Comparison of ENCODE assay signal across 2 cellular contexts in the genomic region with DNA sequence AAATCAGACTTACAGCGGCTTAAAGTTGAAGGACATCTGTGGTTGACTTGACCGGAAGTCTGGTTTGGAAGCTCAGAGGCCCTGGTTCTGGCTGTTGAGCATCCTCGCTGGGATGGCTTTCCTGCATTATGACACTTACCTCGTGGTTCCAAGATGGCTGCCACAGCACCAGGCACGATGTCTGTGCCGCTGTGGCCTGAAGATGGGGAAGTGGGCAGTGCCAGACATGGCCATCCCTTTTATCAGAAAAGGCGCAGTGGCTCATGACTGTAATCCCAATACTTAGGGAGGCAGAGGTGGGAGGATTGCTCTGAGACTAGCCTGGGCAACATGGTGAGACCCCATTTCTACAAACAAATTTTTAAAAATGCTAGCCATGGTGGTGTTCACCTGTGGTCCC.
TF ChIP-seq lines count a peak whose summit lies in the region.

No MANE protein-coding gene starts in this region.

TF ChIP-seq in GM12878, 131 proteins besides CTCF, POLR2A, EP300 and RAD21:
- TF ChIP-seq, protein P1, sequence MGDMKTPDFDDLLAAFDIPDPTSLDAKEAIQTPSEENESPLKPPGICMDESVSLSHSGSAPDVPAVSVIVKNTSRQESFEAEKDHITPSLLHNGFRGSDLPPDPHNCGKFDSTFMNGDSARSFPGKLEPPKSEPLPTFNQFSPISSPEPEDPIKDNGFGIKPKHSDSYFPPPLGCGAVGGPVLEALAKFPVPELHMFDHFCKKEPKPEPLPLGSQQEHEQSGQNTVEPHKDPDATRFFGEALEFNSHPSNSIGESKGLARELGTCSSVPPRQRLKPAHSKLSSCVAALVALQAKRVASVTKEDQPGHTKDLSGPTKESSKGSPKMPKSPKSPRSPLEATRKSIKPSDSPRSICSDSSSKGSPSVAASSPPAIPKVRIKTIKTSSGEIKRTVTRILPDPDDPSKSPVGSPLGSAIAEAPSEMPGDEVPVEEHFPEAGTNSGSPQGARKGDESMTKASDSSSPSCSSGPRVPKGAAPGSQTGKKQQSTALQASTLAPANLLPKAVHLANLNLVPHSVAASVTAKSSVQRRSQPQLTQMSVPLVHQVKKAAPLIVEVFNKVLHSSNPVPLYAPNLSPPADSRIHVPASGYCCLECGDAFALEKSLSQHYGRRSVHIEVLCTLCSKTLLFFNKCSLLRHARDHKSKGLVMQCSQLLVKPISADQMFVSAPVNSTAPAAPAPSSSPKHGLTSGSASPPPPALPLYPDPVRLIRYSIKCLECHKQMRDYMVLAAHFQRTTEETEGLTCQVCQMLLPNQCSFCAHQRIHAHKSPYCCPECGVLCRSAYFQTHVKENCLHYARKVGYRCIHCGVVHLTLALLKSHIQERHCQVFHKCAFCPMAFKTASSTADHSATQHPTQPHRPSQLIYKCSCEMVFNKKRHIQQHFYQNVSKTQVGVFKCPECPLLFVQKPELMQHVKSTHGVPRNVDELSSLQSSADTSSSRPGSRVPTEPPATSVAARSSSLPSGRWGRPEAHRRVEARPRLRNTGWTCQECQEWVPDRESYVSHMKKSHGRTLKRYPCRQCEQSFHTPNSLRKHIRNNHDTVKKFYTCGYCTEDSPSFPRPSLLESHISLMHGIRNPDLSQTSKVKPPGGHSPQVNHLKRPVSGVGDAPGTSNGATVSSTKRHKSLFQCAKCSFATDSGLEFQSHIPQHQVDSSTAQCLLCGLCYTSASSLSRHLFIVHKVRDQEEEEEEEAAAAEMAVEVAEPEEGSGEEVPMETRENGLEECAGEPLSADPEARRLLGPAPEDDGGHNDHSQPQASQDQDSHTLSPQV (IDR thresholded peaks at IDR 0.05): no peak
- TF ChIP-seq YY1 (IDR thresholded peaks at IDR 0.05; ENCODE audit: low read depth, low read length): peak; percentile 64; the same call in 1 of the 2 replicates

TF ChIP-seq in SK-N-SH, 30 proteins besides CTCF, POLR2A, EP300 and RAD21:
- no peak for TF ChIP-seq GATA2 (CRISPR knock-in tag; IDR thresholded peaks at IDR 0.05)
- no peak for TF ChIP-seq ELF1 (IDR thresholded peaks at IDR 0.05)
- TF ChIP-seq GABPA (IDR thresholded peaks at IDR 0.05; ENCODE audit: low read depth): no peak
- no peak for TF ChIP-seq TAF1 (IDR thresholded peaks at IDR 0.05; ENCODE audit: borderline replicate concordance, low read depth, low read length)
- TF ChIP-seq FOSL2 (IDR thresholded peaks at IDR 0.05; ENCODE audit: borderline replicate concordance, low read depth): no peak
- TF ChIP-seq YY1 (IDR thresholded peaks at IDR 0.05; ENCODE audit: low read depth): no peak
- no peak for TF ChIP-seq EZH2phosphoT487 (IDR thresholded peaks at IDR 0.05; ENCODE audit: borderline replicate concordance, low read depth)
- TF ChIP-seq, protein P2, sequence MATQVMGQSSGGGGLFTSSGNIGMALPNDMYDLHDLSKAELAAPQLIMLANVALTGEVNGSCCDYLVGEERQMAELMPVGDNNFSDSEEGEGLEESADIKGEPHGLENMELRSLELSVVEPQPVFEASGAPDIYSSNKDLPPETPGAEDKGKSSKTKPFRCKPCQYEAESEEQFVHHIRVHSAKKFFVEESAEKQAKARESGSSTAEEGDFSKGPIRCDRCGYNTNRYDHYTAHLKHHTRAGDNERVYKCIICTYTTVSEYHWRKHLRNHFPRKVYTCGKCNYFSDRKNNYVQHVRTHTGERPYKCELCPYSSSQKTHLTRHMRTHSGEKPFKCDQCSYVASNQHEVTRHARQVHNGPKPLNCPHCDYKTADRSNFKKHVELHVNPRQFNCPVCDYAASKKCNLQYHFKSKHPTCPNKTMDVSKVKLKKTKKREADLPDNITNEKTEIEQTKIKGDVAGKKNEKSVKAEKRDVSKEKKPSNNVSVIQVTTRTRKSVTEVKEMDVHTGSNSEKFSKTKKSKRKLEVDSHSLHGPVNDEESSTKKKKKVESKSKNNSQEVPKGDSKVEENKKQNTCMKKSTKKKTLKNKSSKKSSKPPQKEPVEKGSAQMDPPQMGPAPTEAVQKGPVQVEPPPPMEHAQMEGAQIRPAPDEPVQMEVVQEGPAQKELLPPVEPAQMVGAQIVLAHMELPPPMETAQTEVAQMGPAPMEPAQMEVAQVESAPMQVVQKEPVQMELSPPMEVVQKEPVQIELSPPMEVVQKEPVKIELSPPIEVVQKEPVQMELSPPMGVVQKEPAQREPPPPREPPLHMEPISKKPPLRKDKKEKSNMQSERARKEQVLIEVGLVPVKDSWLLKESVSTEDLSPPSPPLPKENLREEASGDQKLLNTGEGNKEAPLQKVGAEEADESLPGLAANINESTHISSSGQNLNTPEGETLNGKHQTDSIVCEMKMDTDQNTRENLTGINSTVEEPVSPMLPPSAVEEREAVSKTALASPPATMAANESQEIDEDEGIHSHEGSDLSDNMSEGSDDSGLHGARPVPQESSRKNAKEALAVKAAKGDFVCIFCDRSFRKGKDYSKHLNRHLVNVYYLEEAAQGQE (IDR thresholded peaks at IDR 0.05; ENCODE audit: low read depth, low read length): no peak
